8 cellular contexts compared by ENCODE assay signal in the genomic region with DNA sequence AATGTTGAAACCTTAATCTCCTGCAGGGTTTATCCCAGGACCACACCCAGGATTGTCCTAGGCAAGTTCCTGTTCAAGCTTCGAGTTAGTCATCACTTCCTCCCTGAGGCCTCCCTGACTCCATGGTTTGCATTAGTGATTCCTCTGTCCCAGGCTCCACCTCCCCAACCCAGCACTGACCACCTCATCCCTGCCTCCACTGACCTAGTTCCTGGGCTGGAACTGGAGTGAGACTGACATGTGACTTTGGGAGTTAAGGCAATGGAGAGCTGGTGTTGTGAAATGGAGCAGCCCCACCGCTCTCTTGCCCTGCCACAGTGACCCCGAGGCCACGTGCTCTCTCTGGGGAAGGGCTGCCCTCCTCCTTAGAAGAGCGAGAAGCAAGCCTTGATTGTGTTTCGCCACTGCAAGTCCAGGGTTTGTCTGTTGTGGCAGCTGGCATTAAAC. TPM values are rescaled to one million over a fixed set of nuclear protein-coding genes. Genes with fewer than 3 reads are reported as not detected.
DNase-seq lines count a peak whose midpoint lies in the region; ATAC-seq, FAIRE-seq and TF ChIP-seq lines count a peak whose summit lies in the region.
"Had no signal": no experiment of that assay in that cellular context is flagged by ENCODE, and none has a peak within 500 bp of the region (broad histone marks: within the 10 kb centered on the region; RNA-seq: fewer than 3 reads in every experiment).

No MANE protein-coding gene starts in this region.

- no peak for FAIRE-seq in urothelium cell line (lab: Jason Lieb, UNC)

- H3K27ac ChIP-seq in brain microvascular endothelial cell = peak overlapping the region; percentile 59

- no peak for TF ChIP-seq CTCF in brain microvascular endothelial cell (IDR thresholded peaks at IDR 0.05; ENCODE audit: low read depth, low read length, missing control alignments)

- intact Hi-C loops in left colon (cut with DNase I, micrococcal nuclease) = no loop called here

- no peaks in the 10 kb centered on the region for H3K27me3 ChIP-seq in brain microvascular endothelial cell (replicated peaks)

- H3K36me3 ChIP-seq in brain microvascular endothelial cell (replicated peaks) = no peaks in the 10 kb centered on the region

- ATAC-seq in left colon (peak; percentile 81), GM18909 (IDR thresholded peaks at IDR 0.05; ENCODE audit: poor library complexity, unreplicated experiment) (no peak)

- in situ Hi-C loops in brain microvascular endothelial cell (cut with HindIII; ENCODE audit: low pct_ligation_motif_present, low sequenced_read_pairs) = loop anchor here (25.0 kb wide), 1 partner anchor 122 kb away; no protein-coding TSS in a partner anchor

- DNase-seq in M059J (ENCODE audit: low read depth) = peak; percentile 91
- peak; percentile 81 for DNase-seq in brain microvascular endothelial cell
- peak in 1 of 2 donors; percentile 58 for DNase-seq in left colon
- DNase-seq in urothelium cell line (ENCODE audit: low spot score) = peak; percentile 69
- no peak for DNase-seq in germinal center (ENCODE audit: low spot score)
- no peak for DNase-seq in NCI-H2227 (lab: John Stamatoyannopoulos, UW; ENCODE audit: unreplicated experiment)
- DNase-seq: activated CD4-positive, alpha-beta T cell treated with anti-CD3 and anti-CD28 coated beads, Interleukin-2, amount 50 U/mL, for 4 hours had no signal

- no peak overlapping the region for H3K4me3 ChIP-seq in brain microvascular endothelial cell (ENCODE audit: low read depth, low read length)

RNA-seq across cellular contexts. Expression of a gene that starts 15.8 kb away (rescaled TPM):
- total RNA-seq in M059J (2014; rRNA removed; shearing (Covaris generic)) = not detected in 2 replicates
- total RNA-seq in left colon = 1 to 10 TPM; 1.2 to 2.3 TPM

Comparison
In these comparisons a context has a peak if more than half of its experiments do, and no peak if none do; other contexts are left out.
1. DNase-seq: peak in M059J (single experiment), brain microvascular endothelial cell (single experiment) and urothelium cell line (single experiment); none in germinal center (single experiment) and NCI-H2227 (single experiment).